Comparison of ENCODE assay signal across 9 cellular contexts in genomic region chr3:191727338-191727737, GRCh38.
"Had no signal": no experiment of that assay in that cellular context is flagged by ENCODE, and none has a peak within 500 bp of the region (broad histone marks: within the 10 kb centered on the region; RNA-seq: fewer than 3 reads in every experiment).

No MANE protein-coding gene starts in this region.

- DNase-seq: H7, HFFc6, IMR-90 had no signal

- H3K27ac ChIP-seq: HL-60 had no signal

- H3K4me1 ChIP-seq: HAP-1 had no signal

- FAIRE-seq: H1, K562 had no signal

- H3K9me3 ChIP-seq: HAP-1 had no signal

- H3K4me3 ChIP-seq: GM23338, HAP-1, K562 had no signal

- H3K36me3 ChIP-seq: HAP-1 had no signal

- ATAC-seq: GM23338, HCT116, K562 had no signal
